Comparison of ENCODE assay signal across 1 cellular context in genomic region chrX:12865359-12865758, GRCh38.
TF ChIP-seq lines count a peak whose summit lies in the region.

No MANE protein-coding gene starts in this region.

TF ChIP-seq in K562, 482 proteins besides CTCF, POLR2A, EP300 and RAD21 (continued from another document):
- TF ChIP-seq IRF9 (tag; IDR thresholded peaks at IDR 0.05) (0 out of 2 replicates have a peak, but pooled peaks have one; percentile 44), MEF2A (IDR thresholded peaks at IDR 0.05; ENCODE audit: control insufficient read depth, low read depth, low read length) (no peak)
